In the genomic region with DNA sequence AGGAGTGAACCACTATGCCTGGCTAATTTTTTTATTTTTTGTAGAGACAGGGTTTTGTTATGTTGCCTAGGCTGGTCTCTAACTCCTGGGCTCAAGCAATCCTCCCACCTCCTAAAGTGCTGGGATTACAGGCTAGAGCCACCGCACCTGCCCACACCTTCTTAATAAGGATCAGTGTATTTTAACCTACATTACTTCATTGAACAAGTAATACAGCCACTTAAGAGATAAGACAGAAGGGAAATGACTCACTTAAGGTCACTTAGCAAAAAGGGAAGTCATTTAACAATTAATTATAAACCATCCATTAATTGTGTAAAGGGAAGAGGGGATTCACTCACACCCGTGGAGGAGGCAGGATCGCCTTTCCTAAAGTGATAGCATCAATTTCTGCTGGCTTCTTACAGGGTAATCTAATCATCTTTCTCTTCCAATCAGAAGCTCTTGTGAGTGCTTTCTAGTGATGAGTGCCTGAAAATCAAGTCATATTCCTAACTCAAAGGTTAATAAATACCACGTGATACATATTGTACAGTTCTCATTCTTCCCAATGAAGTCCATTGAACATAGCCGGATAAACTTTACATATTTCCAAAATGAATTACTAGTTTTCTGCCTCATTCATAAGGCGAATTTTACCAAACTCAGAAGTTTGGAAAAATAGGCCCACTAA, we compare ENCODE assay signal across 13 cellular contexts. TPM values are rescaled to one million over a fixed set of nuclear protein-coding genes. Genes with fewer than 3 reads are reported as not detected.
DNase-seq lines count a peak whose midpoint lies in the region; ATAC-seq, FAIRE-seq and TF ChIP-seq lines count a peak whose summit lies in the region.
"Had no signal": no experiment of that assay in that cellular context is flagged by ENCODE, and none has a peak within 500 bp of the region (broad histone marks: within the 10 kb centered on the region; RNA-seq: fewer than 3 reads in every experiment).

No MANE protein-coding gene starts in this region.

- peak overlapping the region; percentile 65 for H3K27ac Mint-ChIP-seq in activated CD4-positive, alpha-beta T cell treated with anti-CD3 and anti-CD28 coated beads for 36 hours

- POLR2A ChIA-PET in activated CD4-positive, alpha-beta T cell treated with anti-CD3 and anti-CD28 coated beads for 36 hours (lab: Charles Lee), result no interaction called here

- H3K27ac ChIP-seq in small intestine (ENCODE audit: low read depth in 1 of 2, low read length in 1 of 2), result peak overlapping the region in 1 of 2 donors; percentile 29
- H3K27ac ChIP-seq: gastrocnemius medialis, tibial nerve had no signal

- peaks cover 66% of the 10 kb centered on the region for H3K4me1 Mint-ChIP-seq in activated CD4-positive, alpha-beta T cell treated with anti-CD3 and anti-CD28 coated beads for 36 hours

- H3K36me3 Mint-ChIP-seq in activated CD4-positive, alpha-beta T cell treated with anti-CD3 and anti-CD28 coated beads for 36 hours (ENCODE audit: low read depth), result peaks cover 22% of the 10 kb centered on the region

- no peaks in the 10 kb centered on the region for H3K27me3 ChIP-seq in small intestine (ENCODE audit: control insufficient read depth in 2 of 2, insufficient read depth in 2 of 2, low read length in 2 of 2)
- H3K27me3 ChIP-seq: gastrocnemius medialis, tibial nerve had no signal

- no peaks in the 10 kb centered on the region for H3K9me3 Mint-ChIP-seq in activated CD4-positive, alpha-beta T cell treated with anti-CD3 and anti-CD28 coated beads for 36 hours (ENCODE audit: low read depth)

- H3K36me3 ChIP-seq in small intestine (ENCODE audit: control insufficient read depth in 2 of 2, insufficient read depth in 2 of 2, low read length in 2 of 2), result no peaks in the 10 kb centered on the region
- H3K36me3 ChIP-seq: gastrocnemius medialis, tibial nerve had no signal

- H3K4me3 ChIP-seq in small intestine (ENCODE audit: low read depth in 1 of 2, low read length in 2 of 2), result no peak overlapping the region
- H3K4me3 ChIP-seq: gastrocnemius medialis, tibial nerve had no signal

- H3K27me3 Mint-ChIP-seq in activated CD4-positive, alpha-beta T cell treated with anti-CD3 and anti-CD28 coated beads for 36 hours, result no peaks in the 10 kb centered on the region

- ATAC-seq in activated CD4-positive, alpha-beta T cell treated with anti-CD3 and anti-CD28 coated beads for 36 hours, result no peak
- ATAC-seq in HG03025 (IDR thresholded peaks at IDR 0.05; ENCODE audit: low FRiP score, unreplicated experiment), result no peak
- ATAC-seq: gastrocnemius medialis had no signal

- TF ChIP-seq CTCF in GM20000 (IDR thresholded peaks at IDR 0.05; ENCODE audit: extremely low read depth, missing control alignments), result no peak

- FAIRE-seq in small intestine (lab: Jason Lieb, UNC), result no peak

- intact Hi-C loops in activated CD4-positive, alpha-beta T cell treated with anti-CD3 and anti-CD28 coated beads for 36 hours (cut with DNase I, micrococcal nuclease), result loop anchor here in 1 of 2 experiments (10.0 kb wide), 1 partner anchor 1142 kb away; a partner anchor contains a TSS

- H3K9me3 ChIP-seq in small intestine (ENCODE audit: control insufficient read depth, low read depth), result no peaks in the 10 kb centered on the region
- H3K9me3 ChIP-seq: gastrocnemius medialis, tibial nerve had no signal

- CTCF ChIA-PET in activated CD4-positive, alpha-beta T cell treated with anti-CD3 and anti-CD28 coated beads for 36 hours (lab: Charles Lee), result interaction anchor here (0.9 to 5.5 kb wide), 5 partner anchors 18 to 290 kb away, joined by 3 to 57 read pairs (median 3); no protein-coding TSS in a partner anchor

- 53 to 63% (median 54%) methylated on average over 6 of the region's 6 CpGs for WGBS in small intestine, 3 donors

- H3K4me3 Mint-ChIP-seq in activated CD4-positive, alpha-beta T cell treated with anti-CD3 and anti-CD28 coated beads for 36 hours, result no peak overlapping the region

- DNase-seq in activated CD4-positive, alpha-beta T cell treated with anti-CD3 and anti-CD28 coated beads for 36 hours, result no peak
- no peak for DNase-seq in activated CD4-positive, alpha-beta T cell treated with anti-CD3 and anti-CD28 coated beads for 48 hours
- DNase-seq in OCI-M1 (lab: John Stamatoyannopoulos, UW) (peak; percentile 17), dermis blood vessel endothelial cell (peak; percentile 8), small intestine (peak; percentile 58), GM20000 (ENCODE audit: low spot score) (no peak), amniotic stem cell (lab: John Stamatoyannopoulos, UW) (no peak)
- DNase-seq: activated CD4-positive, alpha-beta T cell treated with anti-CD3 and anti-CD28 coated beads, Interleukin-2, amount 50 U/mL, for 4 hours; central memory CD4-positive, alpha-beta T cell; gastrocnemius medialis; NCI-H1092 treated with DMSO at 0.1 percent for 48 hours had no signal

- peaks cover 11 to 15% of the 10 kb centered on the region in 2 donors for H3K4me1 ChIP-seq in small intestine (ENCODE audit: control insufficient read depth in 2 of 2, insufficient read depth in 1 of 2, low read depth in 1 of 2, low read length in 1 of 2)

RNA-seq across cellular contexts. Expression of a gene that starts 3.5 kb away (rescaled TPM):
- 10 to 100 TPM; 33.8 to 39.5 TPM for total RNA-seq in activated CD4-positive, alpha-beta T cell treated with anti-CD3 and anti-CD28 coated beads for 36 hours
- 81.4 and 90.4 TPM in 2 replicates for total RNA-seq in dermis blood vessel endothelial cell
- 10 to 100 TPM; 12.2 to 18.6 (median 13.0) TPM for polyA plus RNA-seq in small intestine

Comparison
In these comparisons a context has a peak if more than half of its experiments do, and no peak if none do; other contexts are left out.
1. DNase-seq: peak in OCI-M1 (single experiment), dermis blood vessel endothelial cell (single experiment) and small intestine (single experiment); none in activated CD4-positive, alpha-beta T cell treated with anti-CD3 and anti-CD28 coated beads for 36 hours (single experiment), activated CD4-positive, alpha-beta T cell treated with anti-CD3 and anti-CD28 coated beads for 48 hours (single experiment), GM20000 (single experiment) and amniotic stem cell (single experiment).